ENCODE assay signal across 2 cellular contexts in genomic region chr4:13597604-13598003, GRCh38.
TF ChIP-seq lines count a peak whose summit lies in the region.

No MANE protein-coding gene starts in this region.

TF ChIP-seq in IMR-90, 13 proteins besides CTCF, POLR2A, EP300 and RAD21:
- TF ChIP-seq RFX5 (IDR thresholded peaks at IDR 0.05; ENCODE audit: low read depth, low read length): no peak
- no peak for TF ChIP-seq RCOR1 (IDR thresholded peaks at IDR 0.05; ENCODE audit: insufficient replicate concordance, low read length)
- no peak for TF ChIP-seq FOS (IDR thresholded peaks at IDR 0.05; ENCODE audit: low read depth, low read length)
- no peak for TF ChIP-seq MAZ (IDR thresholded peaks at IDR 0.05; ENCODE audit: borderline replicate concordance, low read depth, low read length)
- TF ChIP-seq MAFK (IDR thresholded peaks at IDR 0.05; ENCODE audit: low read depth, low read length): no peak
- TF ChIP-seq BHLHE40 (IDR thresholded peaks at IDR 0.05; ENCODE audit: low read depth, low read length): no peak
- no peak for TF ChIP-seq ELK1 (IDR thresholded peaks at IDR 0.05; ENCODE audit: borderline replicate concordance, low read depth, low read length)

TF ChIP-seq in endothelial cell of umbilical vein, 7 proteins besides CTCF, POLR2A, EP300 and RAD21:
- TF ChIP-seq JUN (IDR thresholded peaks at IDR 0.05; ENCODE audit: borderline replicate concordance, insufficient read depth, insufficient read length, low read depth): no peak
- no peak for TF ChIP-seq GATA2 (IDR thresholded peaks at IDR 0.05; ENCODE audit: insufficient read depth, insufficient read length, low read depth, low read length)
- peak; percentile 38 for TF ChIP-seq FOS (IDR thresholded peaks at IDR 0.05; ENCODE audit: borderline replicate concordance, insufficient read depth, low read length)
- no peak for TF ChIP-seq MYC (IDR thresholded peaks at IDR 0.05; ENCODE audit: low read depth, low read length)
- no peak for TF ChIP-seq POLR2AphosphoS5 (IDR thresholded peaks at IDR 0.05; ENCODE audit: insufficient read depth, low read depth, low read length)
- TF ChIP-seq EZH2 (IDR thresholded peaks at IDR 0.05; ENCODE audit: borderline replicate concordance, low read depth, low read length, severe bottlenecking): no peak
- no peak for TF ChIP-seq MAX (IDR thresholded peaks at IDR 0.05; ENCODE audit: insufficient read depth, insufficient read length)
